19 cellular contexts compared by ENCODE assay signal in the genomic region with DNA sequence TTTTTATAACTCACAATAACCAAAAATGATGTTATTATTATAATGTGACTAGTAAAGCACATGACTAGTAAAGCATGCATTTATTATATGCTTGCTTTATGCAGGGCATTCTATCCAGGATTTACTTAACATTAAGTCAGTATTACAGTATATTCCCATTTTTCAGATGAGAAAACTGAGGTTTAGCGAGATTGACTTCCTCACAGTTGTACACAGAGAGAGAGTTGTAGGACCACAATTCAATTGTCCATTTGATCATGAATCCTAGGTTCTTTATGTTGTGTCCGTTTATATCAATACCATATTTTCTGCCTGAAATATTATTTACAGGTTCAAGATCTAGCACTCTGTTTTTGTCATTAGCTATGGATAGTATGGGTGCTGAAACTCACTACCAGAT.
DNase-seq lines count a peak whose midpoint lies in the region; ATAC-seq, FAIRE-seq and TF ChIP-seq lines count a peak whose summit lies in the region.
"Had no signal": no experiment of that assay in that cellular context is flagged by ENCODE, and none has a peak within 500 bp of the region (broad histone marks: within the 10 kb centered on the region; RNA-seq: fewer than 3 reads in every experiment).

No MANE protein-coding gene starts in this region.

- no peak for TF ChIP-seq RAD21 in K562 (CRISPR knock-in tag; conservative IDR thresholded peaks at IDR 0.05 in 1 of 2, IDR thresholded peaks at IDR 0.05 in 1 of 2)

- no peak for ATAC-seq in K562
- ATAC-seq in GM19397 (IDR thresholded peaks at IDR 0.05; ENCODE audit: unreplicated experiment), result no peak

- H3K4me1 ChIP-seq in K562 (replicated peaks in 1 of 2; ENCODE audit: control insufficient read depth in 2 of 2, insufficient read depth in 2 of 2, low read length in 2 of 2) (peaks cover 0 to 62% of the 10 kb centered on the region in 2 experiments; a peak in 3 of 5 replicates), smooth muscle cell (ENCODE audit: low read depth) (peaks cover 22% of the 10 kb centered on the region), neuronal stem cell (ENCODE audit: control insufficient read depth in 2 of 2, insufficient read depth in 1 of 2, low read depth in 1 of 2, low read length in 2 of 2) (peaks cover 3 to 30% of the 10 kb centered on the region in 2 donors)

- no peak overlapping the region for H2BK12ac ChIP-seq in neuronal stem cell (ENCODE audit: low read length)

- DNase-seq in K562 (ENCODE audit: extremely low read depth in 1 of 4, low spot score in 3 of 4) (no peak), mesothelial cell of epicardium (ENCODE audit: low spot score in 2 of 2, unreplicated experiment in 2 of 2) (no peak), smooth muscle cell (lab: John Stamatoyannopoulos, UW; ENCODE audit: unreplicated experiment) (no peak), NCI-H2107 (lab: John Stamatoyannopoulos, UW) (no peak), neuronal stem cell (ENCODE audit: low spot score) (no peak)
- DNase-seq: C1 segment of cervical spinal cord; Calu3; CD4-positive, alpha-beta memory T cell; COR-L47; DMS153; DND-41; GOT3; H7; HCEC 1CT had no signal

- H3K79me1 ChIP-seq in neuronal stem cell (ENCODE audit: low read depth, low read length), result no peaks in the 10 kb centered on the region

- H3K79me2 ChIP-seq in K562 (ENCODE audit: control insufficient read depth, insufficient read depth, low read length) (no peaks in the 10 kb centered on the region), smooth muscle cell (ENCODE audit: low read depth) (no peaks in the 10 kb centered on the region)

- H3K18ac ChIP-seq in neuronal stem cell (ENCODE audit: low read length), result no peak overlapping the region

- no peak overlapping the region for H2BK15ac ChIP-seq in neuronal stem cell (ENCODE audit: low read length)

- H3K36me3 ChIP-seq in KOPT-K1 (ENCODE audit: insufficient read depth, low read length) (peaks cover 44% of the 10 kb centered on the region), K562 (ENCODE audit: control insufficient read depth, insufficient read depth, low read length) (no peaks in the 10 kb centered on the region), smooth muscle cell (ENCODE audit: low read depth) (no peaks in the 10 kb centered on the region), neuronal stem cell (replicated peaks in 1 of 2; ENCODE audit: control insufficient read depth in 2 of 2, insufficient read depth in 2 of 2, low read length in 2 of 2) (peaks cover 2 to 18% of the 10 kb centered on the region in 2 donors)

- no peaks in the 10 kb centered on the region for H3K27me3 Mint-ChIP-seq in mesothelial cell of epicardium (ENCODE audit: low read depth)

- CTCF ChIA-PET in K562 (lab: Yijun Ruan, JAX; ENCODE audit: low intra/inter-chr PET ratio), result no interaction called here

- WGBS in K562 (ENCODE audit: insufficient coverage, low coverage, missing lambda C conversion rate), result 74% methylated on average over 2 of the region's 2 CpGs
- 95% methylated on average over 2 of the region's 2 CpGs for WGBS in smooth muscle cell (ENCODE audit: low lambda C conversion rate)
- WGBS in neuronal stem cell (ENCODE audit: extremely low coverage in 2 of 2, insufficient read length in 2 of 2, insufficient replicate concordance in 1 of 2), 2 donors, result no CpG with 5 or more reads among the region's 2 CpGs

- H3K4me3 ChIP-seq in K562 (no peak overlapping the region), smooth muscle cell (no peak overlapping the region), neuronal stem cell (ENCODE audit: low read length in 2 of 2) (no peak overlapping the region)

- no peak overlapping the region for H4K8ac ChIP-seq in neuronal stem cell (ENCODE audit: low read depth, low read length)

- H3K9ac ChIP-seq in K562 (ENCODE audit: insufficient read depth in 1 of 2, low read depth in 2 of 2, low read length in 2 of 2), result no peak overlapping the region
- no peak overlapping the region for H3K9ac ChIP-seq in smooth muscle cell (ENCODE audit: low read depth)
- H3K9ac ChIP-seq in neuronal stem cell (ENCODE audit: low read depth, low read length, poor library complexity), result no peak overlapping the region

- H3K4me2 ChIP-seq in K562 (ENCODE audit: insufficient read depth, low read length) (no peak overlapping the region), smooth muscle cell (no peak overlapping the region), neuronal stem cell (ENCODE audit: insufficient read depth, low read length, poor library complexity, severe bottlenecking) (no peak overlapping the region)

- H3K27ac ChIP-seq in KOPT-K1 (ENCODE audit: low read depth, low read length, poor library complexity, severe bottlenecking) (peak overlapping the region; percentile 91), K562 (ENCODE audit: extremely low read depth, low read depth, low read length) (no peak overlapping the region), smooth muscle cell (ENCODE audit: low read depth) (peak overlapping the region; percentile 97), neuronal stem cell (replicated peaks; ENCODE audit: low read length) (no peak overlapping the region)

- POLR2A ChIA-PET in K562 (lab: Yijun Ruan, JAX), result interaction anchor here (1.2 kb wide), 1 partner anchor 9 kb away, joined by 4 read pairs; no protein-coding TSS in a partner anchor

- H3K4me3 Mint-ChIP-seq in mesothelial cell of epicardium, result no peak overlapping the region
- H3K4me3 Mint-ChIP-seq: CD4-positive, alpha-beta memory T cell had no signal

- peaks cover 95% of the 10 kb centered on the region for H3K4me1 Mint-ChIP-seq in mesothelial cell of epicardium
- H3K4me1 Mint-ChIP-seq: CD4-positive, alpha-beta memory T cell had no signal

- H2BK5ac ChIP-seq in neuronal stem cell (ENCODE audit: low read length), result no peak overlapping the region

- FAIRE-seq in K562 (lab: Jason Lieb, UNC), result no peak
- FAIRE-seq: G401.6, GM12892, GM19239 had no signal

- peaks cover 3% of the 10 kb centered on the region for H3K36me3 Mint-ChIP-seq in mesothelial cell of epicardium
- H3K36me3 Mint-ChIP-seq: CD4-positive, alpha-beta memory T cell had no signal

- no peak overlapping the region for H3K23ac ChIP-seq in neuronal stem cell (ENCODE audit: low read depth, low read length, poor library complexity)

- in situ Hi-C loops in K562 (cut with MboI), result no loop called here

- H3F3A ChIP-seq in smooth muscle cell (ENCODE audit: low read depth), result peaks cover 21% of the 10 kb centered on the region

- no TSS peak for BruUV-seq in K562 (replicated peaks; lab: Mats Ljungman, UMichigan)

- TF ChIP-seq CTCF in K562 (IDR thresholded peaks at IDR 0.05 in 2 of 3, conservative IDR thresholded peaks at IDR 0.05 in 1 of 3; ENCODE audit: insufficient read depth in 2 of 3, low read depth in 1 of 3, low read length in 3 of 3) (no peak), mesothelial cell of epicardium (IDR thresholded peaks at IDR 0.05; ENCODE audit: unreplicated experiment) (no peak), smooth muscle cell (IDR thresholded peaks at IDR 0.05; ENCODE audit: borderline replicate concordance, insufficient read depth, poor library complexity, severe bottlenecking) (no peak)

- no peaks in the 10 kb centered on the region for H3K27me3 ChIP-seq in K562 (ENCODE audit: control insufficient read depth in 2 of 2, insufficient read depth in 2 of 2, low read length in 2 of 2)
- H3K27me3 ChIP-seq in smooth muscle cell (ENCODE audit: low read depth), result no peaks in the 10 kb centered on the region
- no peaks in the 10 kb centered on the region for H3K27me3 ChIP-seq in neuronal stem cell (ENCODE audit: control insufficient read depth in 3 of 3, insufficient read depth in 3 of 3, low read depth in 1 of 3, low read length in 3 of 3)

- intact Hi-C loops in K562 (cut with micrococcal nuclease), result no loop called here

- no peak overlapping the region for H2AK5ac ChIP-seq in neuronal stem cell (ENCODE audit: low read depth, low read length)

- no peaks in the 10 kb centered on the region for H3K9me1 ChIP-seq in K562 (ENCODE audit: control insufficient read depth, insufficient read depth, low read length)

- H3K9me3 Mint-ChIP-seq in mesothelial cell of epicardium, result no peaks in the 10 kb centered on the region

- no peak overlapping the region for H4K91ac ChIP-seq in neuronal stem cell (ENCODE audit: low read depth, low read length, poor library complexity)

- no peak overlapping the region for H3K14ac ChIP-seq in neuronal stem cell (ENCODE audit: low read length)

- TF ChIP-seq EP300 in K562 (IDR thresholded peaks at IDR 0.05; ENCODE audit: low read length), result no peak

- H3K4ac ChIP-seq in neuronal stem cell (ENCODE audit: low read length), result no peak overlapping the region

- no peak for TF ChIP-seq POLR2A in K562 (conservative IDR thresholded peaks at IDR 0.05)

- H4K20me1 ChIP-seq in K562 (replicated peaks; ENCODE audit: control insufficient read depth, insufficient read depth, low read length) (no peaks in the 10 kb centered on the region), smooth muscle cell (ENCODE audit: low read depth) (no peaks in the 10 kb centered on the region)

- H2AFZ ChIP-seq in K562 (ENCODE audit: low read depth, low read length), result no peak overlapping the region
- no peak overlapping the region for H2AFZ ChIP-seq in smooth muscle cell (ENCODE audit: low read depth)
- H2AFZ ChIP-seq in neuronal stem cell (ENCODE audit: low read length), result no peak overlapping the region

- no peak overlapping the region for H2BK120ac ChIP-seq in neuronal stem cell (ENCODE audit: low read depth, low read length)

- H3K9me3 ChIP-seq in KOPT-K1 (ENCODE audit: insufficient read depth, low read length, poor library complexity, severe bottlenecking) (no peaks in the 10 kb centered on the region), K562 (replicated peaks; ENCODE audit: control insufficient read depth, insufficient read depth, low read depth, low read length) (0 out of 2 replicates have a peak, but pooled peaks cover 4% of the 10 kb centered on the region), smooth muscle cell (replicated peaks; ENCODE audit: low read depth) (no peaks in the 10 kb centered on the region), neuronal stem cell (replicated peaks in 1 of 2; ENCODE audit: control insufficient read depth in 2 of 2, insufficient read depth in 1 of 2, low read depth in 1 of 2, low read length in 2 of 2) (no peaks in the 10 kb centered on the region)

- H3K27ac Mint-ChIP-seq in mesothelial cell of epicardium, result peak overlapping the region; percentile 95
- H3K27ac Mint-ChIP-seq: CD4-positive, alpha-beta memory T cell had no signal

TF ChIP-seq in K562, 482 proteins besides CTCF, POLR2A, EP300 and RAD21 (continues in another document):
- TF ChIP-seq FOXA1 (IDR thresholded peaks at IDR 0.05; ENCODE audit: borderline replicate concordance), result no peak
- TF ChIP-seq BCOR (IDR thresholded peaks at IDR 0.05), result peak; percentile 97
- peak; percentile 89 for TF ChIP-seq HDAC2 (IDR thresholded peaks at IDR 0.05)
- TF ChIP-seq SIN3A (IDR thresholded peaks at IDR 0.05; ENCODE audit: borderline replicate concordance in 2 of 2, control insufficient read depth in 1 of 2, low read depth in 2 of 2, low read length in 2 of 2), result no peak
- peak; percentile 96 for TF ChIP-seq RBM25 (IDR thresholded peaks at IDR 0.05; ENCODE audit: low read depth, low read length, severe bottlenecking)
- peak; percentile 96 for TF ChIP-seq ADNP (tag; IDR thresholded peaks at IDR 0.05)

Comparison
In these comparisons a context has a peak if more than half of its experiments do, and no peak if none do; other contexts are left out.
1. H3K27ac ChIP-seq: peak in KOPT-K1 (single experiment) and smooth muscle cell (single experiment); none in K562 (single experiment) and neuronal stem cell (single experiment).